Comparison of ENCODE assay signal across 2 cellular contexts in the genomic region with DNA sequence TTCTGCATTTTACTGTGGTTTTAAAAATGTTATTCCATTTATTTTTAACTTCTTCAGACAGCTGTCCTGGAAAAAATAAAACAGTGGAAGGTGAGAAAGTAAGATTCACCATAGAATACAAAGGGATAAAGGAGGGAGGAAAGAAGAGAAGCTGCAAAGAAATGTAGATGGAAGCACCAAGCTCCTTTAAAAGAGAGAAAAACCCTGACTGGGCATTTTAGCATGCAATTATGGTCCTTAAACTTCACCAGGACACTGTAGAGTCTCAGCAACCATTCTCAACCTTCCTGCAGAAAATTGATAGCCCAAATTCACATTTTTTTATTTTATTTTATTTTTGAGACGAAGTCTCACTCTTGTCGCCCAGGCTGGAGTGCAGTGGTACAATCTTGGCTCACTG.
TF ChIP-seq lines count a peak whose summit lies in the region.

No MANE protein-coding gene starts in this region.

TF ChIP-seq in HepG2, 621 proteins besides CTCF, POLR2A, EP300 and RAD21:
- peak; percentile 63 to 76 for TF ChIP-seq MAFK (conservative IDR thresholded peaks at IDR 0.05 in 1 of 2, IDR thresholded peaks at IDR 0.05 in 1 of 2; ENCODE audit: low read length in 2 of 2)
- no peak for TF ChIP-seq KMT2B (CRISPR knock-in tag; IDR thresholded peaks at IDR 0.05)
- peak; percentile 70 for TF ChIP-seq MAFF (IDR thresholded peaks at IDR 0.05; ENCODE audit: low read depth, low read length)

TF ChIP-seq in K562, 482 proteins besides CTCF, POLR2A, EP300 and RAD21:
- TF ChIP-seq ZNF316 (IDR thresholded peaks at IDR 0.05) (peak; percentile 14; the same call in 1 of the 2 replicates), MGA (IDR thresholded peaks at IDR 0.05) (no peak), MAFF (IDR thresholded peaks at IDR 0.05; ENCODE audit: low read length) (peak; percentile 23; the same call in 1 of the 2 replicates)
